Comparison of ENCODE assay signal across 16 cellular contexts in the genomic region with DNA sequence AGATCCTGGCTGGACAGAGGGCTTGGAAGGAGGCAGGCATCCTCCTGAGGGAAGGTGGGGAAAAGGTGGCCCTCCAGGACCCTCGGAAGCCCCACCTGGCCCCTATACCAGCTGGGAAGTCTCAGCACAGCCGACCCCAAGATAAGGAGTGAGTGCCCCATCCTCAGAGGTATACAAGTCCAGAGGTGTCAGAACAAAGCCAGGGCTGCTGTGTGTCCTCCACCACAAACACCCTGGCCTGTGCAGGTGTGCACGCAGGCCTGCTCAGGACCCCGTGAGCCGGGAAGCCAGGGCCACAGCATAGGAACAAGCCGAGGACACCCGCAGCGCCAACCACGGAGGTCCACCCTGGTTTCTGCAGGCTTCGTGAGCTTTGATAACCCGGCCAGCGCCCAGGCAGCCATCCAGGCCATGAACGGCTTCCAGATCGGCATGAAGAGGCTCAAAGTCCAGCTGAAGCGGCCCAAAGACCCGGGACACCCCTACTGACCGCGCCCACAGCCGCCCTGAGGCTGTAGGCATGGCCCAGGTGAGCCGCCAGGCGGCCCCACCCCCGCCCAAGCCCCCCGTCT.
A peak's percentile ranks its signal among the peaks of the same experiment; 100 is the strongest.
DNase-seq lines count a peak whose midpoint lies in the region; ATAC-seq lines count a peak whose summit lies in the region.
"Had no signal": no experiment of that assay in that cellular context is flagged by ENCODE, and none has a peak within 500 bp of the region (broad histone marks: within the 10 kb centered on the region; RNA-seq: fewer than 3 reads in every experiment).

No MANE protein-coding gene starts in this region.

- no peaks in the 10 kb centered on the region for H3K27me3 ChIP-seq in neuronal stem cell (ENCODE audit: control insufficient read depth in 3 of 3, insufficient read depth in 3 of 3, low read depth in 1 of 3, low read length in 3 of 3)

- no peak overlapping the region for H2AFZ ChIP-seq in neuronal stem cell (ENCODE audit: low read length)
- H2AFZ ChIP-seq: GM23248 had no signal

- no peak overlapping the region for H2BK5ac ChIP-seq in neuronal stem cell (ENCODE audit: low read length)

- peaks cover 2% of the 10 kb centered on the region for H3K79me1 ChIP-seq in neuronal stem cell (ENCODE audit: low read depth, low read length)

- H3K27ac ChIP-seq in neuronal stem cell (replicated peaks; ENCODE audit: low read length), result no peak overlapping the region
- H3K27ac ChIP-seq: 22Rv1, BLaER1, GM23248 had no signal

- H3K36me3 Mint-ChIP-seq in T-helper 2 cell treated with Interferon-gamma antibody and Interleukin-4, amounts not matched to agents 5 μg/mL and 100 μg/mL, for 36 hours (ENCODE audit: low read depth), result no peaks in the 10 kb centered on the region
- H3K36me3 Mint-ChIP-seq: CD8-positive, alpha-beta memory T cell had no signal

- no peak overlapping the region for H3K27ac Mint-ChIP-seq in T-helper 2 cell treated with Interferon-gamma antibody and Interleukin-4, amounts not matched to agents 5 μg/mL and 100 μg/mL, for 36 hours
- no peak overlapping the region for H3K27ac Mint-ChIP-seq in stimulated activated naive CD8-positive, alpha-beta T cell treated with anti-CD3 and anti-CD28 coated beads, Interleukin-15, amount 100 ng/mL, for 72 hours
- H3K27ac Mint-ChIP-seq: CD8-positive, alpha-beta memory T cell had no signal

- H4K8ac ChIP-seq in neuronal stem cell (ENCODE audit: low read depth, low read length), result no peak overlapping the region

- H3K4me3 ChIP-seq in neuronal stem cell (ENCODE audit: low read length in 2 of 2), result no peak overlapping the region
- H3K4me3 ChIP-seq: BLaER1, GM12878, GM23248 had no signal

- no peak overlapping the region for H3K4me2 ChIP-seq in neuronal stem cell (ENCODE audit: insufficient read depth, low read length, poor library complexity, severe bottlenecking)
- H3K4me2 ChIP-seq: BLaER1 had no signal

- H3K27me3 Mint-ChIP-seq in T-helper 2 cell treated with Interferon-gamma antibody and Interleukin-4, amounts not matched to agents 5 μg/mL and 100 μg/mL, for 36 hours (ENCODE audit: low read depth), result no peaks in the 10 kb centered on the region
- H3K27me3 Mint-ChIP-seq in stimulated activated naive CD8-positive, alpha-beta T cell treated with anti-CD3 and anti-CD28 coated beads, Interleukin-15, amount 100 ng/mL, for 72 hours, result peaks cover 33% of the 10 kb centered on the region

- no peak overlapping the region for H3K4me3 Mint-ChIP-seq in T-helper 2 cell treated with Interferon-gamma antibody and Interleukin-4, amounts not matched to agents 5 μg/mL and 100 μg/mL, for 36 hours
- H3K4me3 Mint-ChIP-seq in stimulated activated naive CD8-positive, alpha-beta T cell treated with anti-CD3 and anti-CD28 coated beads, Interleukin-15, amount 100 ng/mL, for 72 hours, result no peak overlapping the region
- H3K4me3 Mint-ChIP-seq: CD8-positive, alpha-beta memory T cell had no signal

- DNase-seq in DMS53 (lab: John Stamatoyannopoulos, UW) (peak; percentile 30), DMS53 treated with DMSO at 0.1 percent for 48 hours (lab: John Stamatoyannopoulos, UW; ENCODE audit: unreplicated experiment) (no peak), left lobe of liver (ENCODE audit: low spot score) (peak; percentile 93), neuronal stem cell (ENCODE audit: low spot score) (no peak), NCI-H2029 (lab: John Stamatoyannopoulos, UW) (no peak), ureter (ENCODE audit: low spot score) (no peak)
- no peak for DNase-seq in T-helper 2 cell treated with Interferon-gamma antibody and Interleukin-4, amounts not matched to agents 5 μg/mL and 100 μg/mL, for 36 hours (ENCODE audit: low spot score)
- DNase-seq in stimulated activated naive CD8-positive, alpha-beta T cell treated with anti-CD3 and anti-CD28 coated beads, Interleukin-15, amount 100 ng/mL, for 72 hours, result no peak
- DNase-seq: AML-193; Caco-2; CD8-positive, alpha-beta memory T cell; GM23248; IMR-90 had no signal

- peak overlapping the region; percentile 21 for H3K14ac ChIP-seq in neuronal stem cell (ENCODE audit: low read length)

- H2AK5ac ChIP-seq in neuronal stem cell (ENCODE audit: low read depth, low read length), result no peak overlapping the region

- no CpG with 5 or more reads among the region's 23 CpGs for WGBS in neuronal stem cell (ENCODE audit: extremely low coverage in 2 of 2, insufficient read length in 2 of 2, insufficient replicate concordance in 1 of 2), 2 donors

- H3K4ac ChIP-seq in neuronal stem cell (ENCODE audit: low read length), result no peak overlapping the region

- ATAC-seq in left lobe of liver, result peak; percentile 92
- ATAC-seq in stimulated activated naive CD8-positive, alpha-beta T cell treated with anti-CD3 and anti-CD28 coated beads, Interleukin-15, amount 100 ng/mL, for 72 hours, result no peak
- ATAC-seq: GM12878 had no signal

- no peak overlapping the region for H3K23ac ChIP-seq in neuronal stem cell (ENCODE audit: low read depth, low read length, poor library complexity)

- H3K9me3 Mint-ChIP-seq in T-helper 2 cell treated with Interferon-gamma antibody and Interleukin-4, amounts not matched to agents 5 μg/mL and 100 μg/mL, for 36 hours, result no peaks in the 10 kb centered on the region
- no peaks in the 10 kb centered on the region for H3K9me3 Mint-ChIP-seq in stimulated activated naive CD8-positive, alpha-beta T cell treated with anti-CD3 and anti-CD28 coated beads, Interleukin-15, amount 100 ng/mL, for 72 hours
- H3K9me3 Mint-ChIP-seq: CD8-positive, alpha-beta memory T cell had no signal

- H4K91ac ChIP-seq in neuronal stem cell (ENCODE audit: low read depth, low read length, poor library complexity), result no peak overlapping the region

- no peak overlapping the region for H3K18ac ChIP-seq in neuronal stem cell (ENCODE audit: low read length)

- no peaks in the 10 kb centered on the region for H3K4me1 ChIP-seq in neuronal stem cell (ENCODE audit: control insufficient read depth in 2 of 2, insufficient read depth in 1 of 2, low read depth in 1 of 2, low read length in 2 of 2)
- H3K4me1 ChIP-seq: Caco-2 had no signal

- no peak overlapping the region for H2BK15ac ChIP-seq in neuronal stem cell (ENCODE audit: low read length)

- no peak overlapping the region for H3K9ac ChIP-seq in neuronal stem cell (ENCODE audit: low read depth, low read length, poor library complexity)
- H3K9ac ChIP-seq: BLaER1, GM23248 had no signal

- no peaks in the 10 kb centered on the region for H3K36me3 ChIP-seq in neuronal stem cell (replicated peaks in 1 of 2; ENCODE audit: control insufficient read depth in 2 of 2, insufficient read depth in 2 of 2, low read length in 2 of 2)
- H3K36me3 ChIP-seq: BLaER1 had no signal

- no peaks in the 10 kb centered on the region for H3K4me1 Mint-ChIP-seq in T-helper 2 cell treated with Interferon-gamma antibody and Interleukin-4, amounts not matched to agents 5 μg/mL and 100 μg/mL, for 36 hours (ENCODE audit: low read depth)
- H3K4me1 Mint-ChIP-seq in stimulated activated naive CD8-positive, alpha-beta T cell treated with anti-CD3 and anti-CD28 coated beads, Interleukin-15, amount 100 ng/mL, for 72 hours, result no peaks in the 10 kb centered on the region
- H3K4me1 Mint-ChIP-seq: CD8-positive, alpha-beta memory T cell had no signal

- H3K9me3 ChIP-seq in neuronal stem cell (replicated peaks in 1 of 2; ENCODE audit: control insufficient read depth in 2 of 2, insufficient read depth in 1 of 2, low read depth in 1 of 2, low read length in 2 of 2), result no peaks in the 10 kb centered on the region
- H3K9me3 ChIP-seq: BLaER1, Caco-2 had no signal

- no peak overlapping the region for H2BK120ac ChIP-seq in neuronal stem cell (ENCODE audit: low read depth, low read length)

- no peak overlapping the region for H2BK12ac ChIP-seq in neuronal stem cell (ENCODE audit: low read length)

Comparison
In these comparisons a context has a peak if more than half of its experiments do, and no peak if none do; other contexts are left out.
1. DNase-seq: peak in DMS53 (single experiment) and left lobe of liver (single experiment); none in DMS53 treated with DMSO at 0.1 percent for 48 hours (single experiment), neuronal stem cell (single experiment), T-helper 2 cell treated with Interferon-gamma antibody and Interleukin-4, amounts not matched to agents 5 μg/mL and 100 μg/mL, for 36 hours (single experiment), stimulated activated naive CD8-positive, alpha-beta T cell treated with anti-CD3 and anti-CD28 coated beads, Interleukin-15, amount 100 ng/mL, for 72 hours (0 of 2), NCI-H2029 (single experiment) and ureter (single experiment).